ENCODE assay signal across 15 cellular contexts in the genomic region with DNA sequence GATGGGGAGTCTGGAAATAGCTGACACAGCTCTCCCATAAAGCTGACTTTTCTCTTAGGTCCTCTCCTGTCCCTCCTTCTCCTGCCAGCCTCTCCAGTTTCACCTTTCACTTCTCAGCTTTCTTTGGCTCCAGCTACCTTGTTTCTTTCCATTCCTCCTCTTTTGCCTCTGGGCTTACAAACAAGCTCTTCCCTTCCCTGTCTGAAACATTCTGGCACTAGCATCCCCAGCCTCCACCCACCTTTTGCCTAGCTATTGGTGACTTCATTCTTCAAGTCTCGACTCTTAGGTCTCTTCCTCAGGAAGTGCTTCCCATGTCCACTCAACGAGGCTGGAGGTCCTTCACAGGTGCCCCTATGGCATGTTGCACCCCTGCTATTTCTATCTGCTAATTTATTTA. TPM values are rescaled to one million over a fixed set of nuclear protein-coding genes. Genes with fewer than 3 reads are reported as not detected.
DNase-seq lines count a peak whose midpoint lies in the region; ATAC-seq, FAIRE-seq and TF ChIP-seq lines count a peak whose summit lies in the region.
"Had no signal": no experiment of that assay in that cellular context is flagged by ENCODE, and none has a peak within 500 bp of the region (broad histone marks: within the 10 kb centered on the region; RNA-seq: fewer than 3 reads in every experiment).

No MANE protein-coding gene starts in this region.

- H3K36me3 ChIP-seq in GM23248 (ENCODE audit: low read depth) (no peaks in the 10 kb centered on the region), keratinocyte (ENCODE audit: control insufficient read depth in 2 of 2, extremely low read depth in 1 of 2, insufficient read depth in 2 of 2, low read length in 2 of 2) (no peaks in the 10 kb centered on the region)
- H3K36me3 ChIP-seq: BLaER1 had no signal

- dilution Hi-C loops in keratinocyte (cut with MboI; ENCODE audit: extremely low pct_ligation_motif_present, low sequenced_read_pairs) = no loop called here

- H2AFZ ChIP-seq in GM23248 = peak overlapping the region; percentile 56
- H2AFZ ChIP-seq in keratinocyte (ENCODE audit: control insufficient read depth, low read length) = peak overlapping the region; percentile 17

- no peaks in the 10 kb centered on the region for H3K9me3 Mint-ChIP-seq in activated naive CD4-positive, alpha-beta T cell treated with anti-CD3 and anti-CD28 coated beads, Interleukin-2, amount 50 U/mL, for 72 hours
- H3K9me3 Mint-ChIP-seq: CD8-positive, alpha-beta memory T cell; HFFc6; IgD-negative memory B cell had no signal

- H3F3A ChIP-seq in GM23248 (ENCODE audit: insufficient read depth) = peaks cover 22% of the 10 kb centered on the region

- H3K9me2 ChIP-seq in GM23248 (ENCODE audit: insufficient read depth) = no peaks in the 10 kb centered on the region

- H4K20me1 ChIP-seq in GM23248 (ENCODE audit: insufficient read depth) (no peaks in the 10 kb centered on the region), keratinocyte (ENCODE audit: control insufficient read depth, extremely low read depth, insufficient read depth, low read length) (no peaks in the 10 kb centered on the region)
- H4K20me1 ChIP-seq: BLaER1 had no signal

- no peak for TF ChIP-seq CTCF in keratinocyte (optimal IDR thresholded peaks at IDR 0.05 in 1 of 3, IDR thresholded peaks at IDR 0.05 in 1 of 3, conservative IDR thresholded peaks at IDR 0.05 in 1 of 3; ENCODE audit: extremely low read depth in 1 of 3, insufficient read depth in 2 of 3, low read length in 3 of 3)

- H3K9me3 ChIP-seq in GM23248 (ENCODE audit: low read depth) = no peaks in the 10 kb centered on the region
- H3K9me3 ChIP-seq in keratinocyte (ENCODE audit: control insufficient read depth, low read depth, low read length) = no peaks in the 10 kb centered on the region
- H3K9me3 ChIP-seq: BLaER1, Caco-2 had no signal

- H3K27ac ChIP-seq in GM23248 = no peak overlapping the region
- no peak overlapping the region for H3K27ac ChIP-seq in keratinocyte (ENCODE audit: control insufficient read depth, insufficient read depth, low read length)
- H3K27ac ChIP-seq: 22Rv1, BLaER1 had no signal

- peak overlapping the region; percentile 10 to 17 for H3K27ac Mint-ChIP-seq in activated naive CD4-positive, alpha-beta T cell treated with anti-CD3 and anti-CD28 coated beads, Interleukin-2, amount 50 U/mL, for 72 hours
- H3K27ac Mint-ChIP-seq: CD8-positive, alpha-beta memory T cell; HFFc6 had no signal

- no peak overlapping the region for H3K4me3 ChIP-seq in GM23248
- no peak overlapping the region for H3K4me3 ChIP-seq in keratinocyte (ENCODE audit: control insufficient read depth in 2 of 3, extremely low read depth in 1 of 3, insufficient read depth in 2 of 3, low read depth in 1 of 3, low read length in 3 of 3)
- H3K4me3 ChIP-seq: BLaER1 had no signal

- WGBS in GM23248 (ENCODE audit: low coverage in 1 of 2, low lambda C conversion rate in 2 of 2, missing lambda C conversion rate in 2 of 2), 2 experiments = 6 to 11% methylated on average over 2 of the region's 2 CpGs

- no peak for FAIRE-seq in keratinocyte (lab: Jason Lieb, UNC)

- no peak for DNase-seq in activated naive CD4-positive, alpha-beta T cell treated with anti-CD3 and anti-CD28 coated beads, Interleukin-2, amount 50 U/mL, for 72 hours (ENCODE audit: low spot score in 2 of 2)
- DNase-seq in activated naive CD4-positive, alpha-beta T cell treated with anti-CD3 and anti-CD28 coated beads, Interleukin-2, amount 50 U/mL, for 16 hours = no peak
- no peak for DNase-seq in GM23248
- no peak for DNase-seq in keratinocyte (ENCODE audit: low read depth, low spot score)
- no peak for DNase-seq in effector CD8-positive, alpha-beta T cell (lab: John Stamatoyannopoulos, UW)
- DNase-seq: AML-193; Caco-2; CD8-positive, alpha-beta memory T cell; DND-41; HCEC 1CT; HFFc6 had no signal

- H3K4me1 ChIP-seq in GM23248 (ENCODE audit: insufficient read depth) (peaks cover 16% of the 10 kb centered on the region), keratinocyte (ENCODE audit: control insufficient read depth, extremely low read depth, insufficient read depth, low read length) (no peaks in the 10 kb centered on the region)
- H3K4me1 ChIP-seq: Caco-2 had no signal

- no peak for ATAC-seq in activated naive CD4-positive, alpha-beta T cell treated with anti-CD3 and anti-CD28 coated beads, Interleukin-2, amount 50 U/mL, for 72 hours
- ATAC-seq in HG02885 (IDR thresholded peaks at IDR 0.05; ENCODE audit: poor library complexity, unreplicated experiment) = no peak

- peaks cover 2% of the 10 kb centered on the region for H3K9me1 ChIP-seq in keratinocyte (ENCODE audit: control insufficient read depth, extremely low read depth, insufficient read depth, low read length)

- H3K9ac ChIP-seq in GM23248 (no peak overlapping the region), keratinocyte (ENCODE audit: control insufficient read depth, extremely low read depth, insufficient read depth, low read length) (no peak overlapping the region)
- H3K9ac ChIP-seq: BLaER1 had no signal

- in situ Hi-C loops in GM23248 (cut with MboI) = no loop called here

- H3K36me3 Mint-ChIP-seq in activated naive CD4-positive, alpha-beta T cell treated with anti-CD3 and anti-CD28 coated beads, Interleukin-2, amount 50 U/mL, for 72 hours = no peaks in the 10 kb centered on the region
- H3K36me3 Mint-ChIP-seq: CD8-positive, alpha-beta memory T cell had no signal

- H3K79me2 ChIP-seq in GM23248 (ENCODE audit: insufficient read depth) (no peaks in the 10 kb centered on the region), keratinocyte (ENCODE audit: control insufficient read depth, insufficient read depth, low read length) (no peaks in the 10 kb centered on the region)

- H3K27me3 ChIP-seq in GM23248 (replicated peaks; ENCODE audit: insufficient read depth) (no peaks in the 10 kb centered on the region), keratinocyte (ENCODE audit: control insufficient read depth, extremely low read depth, insufficient read depth, low read length) (no peaks in the 10 kb centered on the region)
- H3K27me3 ChIP-seq: BLaER1 had no signal

- H3K4me2 ChIP-seq in GM23248 (ENCODE audit: unreplicated experiment) = no peak overlapping the region
- no peak overlapping the region for H3K4me2 ChIP-seq in keratinocyte (ENCODE audit: control insufficient read depth, extremely low read depth, insufficient read depth, low read depth, low read length)
- H3K4me2 ChIP-seq: BLaER1 had no signal

RNA-seq across cellular contexts. Expression of a gene that starts 20.5 kb away (rescaled TPM):
- 1 to 10 TPM; 6.9 to 9.3 TPM for total RNA-seq in activated naive CD4-positive, alpha-beta T cell treated with anti-CD3 and anti-CD28 coated beads, Interleukin-2, amount 50 U/mL, for 72 hours
- total RNA-seq in GM23248 (2014; rRNA removed; shearing (Covaris generic)) = 27.0 and 34.3 TPM in 2 replicates
- 18.2 and 18.8 TPM in 2 replicates for polyA plus RNA-seq in GM23248 (2016; fragmentation: Nextera tagmentation; extraction: Ambion mirVana)
- polyA plus RNA-seq in keratinocyte = 10.6 to 16.6 TPM (median 14.4 TPM) in 3 replicates
- 16.7 TPM for polyA plus RNA-seq in keratinocyte (2011; ENCODE audit: low read depth)
- polyA plus RNA-seq in keratinocyte (2011; cell fraction: cytosol; rRNA removed) = 12.7 and 17.0 TPM in 2 replicates
- polyA plus RNA-seq in keratinocyte (2011; cell fraction: nucleus; rRNA removed) = 8.8 and 9.8 TPM in 2 replicates
- polyA plus RNA-seq in keratinocyte (2012; ENCODE audit: low replicate concordance) = 17.3 and 19.7 TPM in 2 replicates
- 3.9 to 9.7 TPM (median 4.7 TPM) in 3 replicates for polyA minus RNA-seq in keratinocyte
- polyA minus RNA-seq in keratinocyte (2011; cell fraction: cytosol; rRNA and poly(A)+ RNA removed) = 6.5 TPM
- polyA minus RNA-seq in keratinocyte (2011; cell fraction: nucleus; rRNA and poly(A)+ RNA removed) = 3.2 and 9.9 TPM in 2 replicates

RNA-seq across cellular contexts. Expression of a gene that starts 42.2 kb away (rescaled TPM):
- 10 to 100 TPM; 39.5 to 60.1 TPM for total RNA-seq in activated naive CD4-positive, alpha-beta T cell treated with anti-CD3 and anti-CD28 coated beads, Interleukin-2, amount 50 U/mL, for 72 hours
- total RNA-seq in GM23248 (2014; rRNA removed; shearing (Covaris generic)) = 29.6 and 52.6 TPM in 2 replicates
- polyA plus RNA-seq in GM23248 (2016; fragmentation: Nextera tagmentation; extraction: Ambion mirVana) (229 and 236 TPM in 2 replicates), keratinocyte (68.2 to 101 TPM (median 77.3 TPM) in 3 replicates)
- 149 TPM for polyA plus RNA-seq in keratinocyte (2011; ENCODE audit: low read depth)
- 51.3 and 82.7 TPM in 2 replicates for polyA plus RNA-seq in keratinocyte (2011; cell fraction: cytosol; rRNA removed)
- 82.1 and 105 TPM in 2 replicates for polyA plus RNA-seq in keratinocyte (2011; cell fraction: nucleus; rRNA removed)
- 80.0 and 104 TPM in 2 replicates for polyA plus RNA-seq in keratinocyte (2012; ENCODE audit: low replicate concordance)
- polyA minus RNA-seq in keratinocyte = 18.0 to 36.0 TPM (median 22.1 TPM) in 3 replicates
- 20.0 TPM for polyA minus RNA-seq in keratinocyte (2011; cell fraction: cytosol; rRNA and poly(A)+ RNA removed)
- 15.0 and 20.9 TPM in 2 replicates for polyA minus RNA-seq in keratinocyte (2011; cell fraction: nucleus; rRNA and poly(A)+ RNA removed)

RNA-seq across cellular contexts. Expression of a gene that starts 42.4 kb away (rescaled TPM):
- 1 to 10 TPM; 3.2 to 3.4 TPM for total RNA-seq in activated naive CD4-positive, alpha-beta T cell treated with anti-CD3 and anti-CD28 coated beads, Interleukin-2, amount 50 U/mL, for 72 hours
- 0.76 and 1.7 TPM in 2 replicates for total RNA-seq in GM23248 (2014; rRNA removed; shearing (Covaris generic))
- polyA plus RNA-seq in GM23248 (2016; fragmentation: Nextera tagmentation; extraction: Ambion mirVana) = 0.75 and 0.99 TPM in 2 replicates
- 1.1 to 2.7 TPM (median 2.3 TPM) in 3 replicates for polyA plus RNA-seq in keratinocyte
- 1.4 TPM for polyA plus RNA-seq in keratinocyte (2011; ENCODE audit: low read depth)
- polyA plus RNA-seq in keratinocyte (2011; cell fraction: cytosol; rRNA removed) = 0.51 and 0.88 TPM in 2 replicates
- polyA plus RNA-seq in keratinocyte (2011; cell fraction: nucleus; rRNA removed) = 4.6 and 5.0 TPM in 2 replicates
- polyA plus RNA-seq in keratinocyte (2012; ENCODE audit: low replicate concordance) = 0.68 and 1.3 TPM in 2 replicates
- 0.39 to 1.9 TPM (median 1.6 TPM) in 3 replicates for polyA minus RNA-seq in keratinocyte
- 0.96 TPM for polyA minus RNA-seq in keratinocyte (2011; cell fraction: cytosol; rRNA and poly(A)+ RNA removed)
- polyA minus RNA-seq in keratinocyte (2011; cell fraction: nucleus; rRNA and poly(A)+ RNA removed) = 1.4 and 2.1 TPM in 2 replicates
